8 cellular contexts compared by ENCODE assay signal in genomic region chr2:211138551-211138950, GRCh38.
"Had no signal": no experiment of that assay in that cellular context is flagged by ENCODE, and none has a peak within 500 bp of the region (broad histone marks: within the 10 kb centered on the region; RNA-seq: fewer than 3 reads in every experiment).

No MANE protein-coding gene starts in this region.

- H3K27ac ChIP-seq: HL-60, KMS-11 had no signal

- DNase-seq: IMR-90, KBM-7 had no signal

- H3K36me3 Mint-ChIP-seq: IgD-negative memory B cell had no signal

- H3K4me3 ChIP-seq: K562 had no signal

- H3K4me3 Mint-ChIP-seq: IgD-negative memory B cell had no signal

- H3K27me3 Mint-ChIP-seq: IgD-negative memory B cell had no signal

- H3K4me2 ChIP-seq: KMS-11 had no signal

- H3K27ac Mint-ChIP-seq: IgD-negative memory B cell had no signal

- FAIRE-seq: HepG2, HTR-8/SVneo, K562 had no signal

- H3K4me1 Mint-ChIP-seq: IgD-negative memory B cell had no signal

- ATAC-seq: HepG2, K562 had no signal

- H3K9ac ChIP-seq: KMS-11 had no signal
